ENCODE assay signal across 21 cellular contexts in genomic region chr9:6479959-6480358, GRCh38.
DNase-seq lines count a peak whose midpoint lies in the region; ATAC-seq, FAIRE-seq and TF ChIP-seq lines count a peak whose summit lies in the region.
"Had no signal": no experiment of that assay in that cellular context is flagged by ENCODE, and none has a peak within 500 bp of the region (broad histone marks: within the 10 kb centered on the region; RNA-seq: fewer than 3 reads in every experiment).

No MANE protein-coding gene starts in this region.

- in situ Hi-C loops in HepG2 (cut with HindIII; ENCODE audit: extremely low pct_ligation_motif_present, low pct_unique_long_range_greater_than_20kb) = no loop called here

- no peak for TF ChIP-seq RAD21 in HepG2 (CRISPR knock-in tag; IDR thresholded peaks at IDR 0.05)

- H3K4me3 ChIP-seq in HepG2 (replicated peaks in 1 of 3; ENCODE audit: insufficient read depth in 1 of 3, low read depth in 2 of 3, low read length in 3 of 3) = no peak overlapping the region
- H3K4me3 ChIP-seq in right lobe of liver = no peak overlapping the region
- H3K4me3 ChIP-seq: BLaER1, GM23338 had no signal

- no peak overlapping the region for H2AFZ ChIP-seq in HepG2 (ENCODE audit: low read length)
- H2AFZ ChIP-seq: GM23338 had no signal

- H3K9me3 ChIP-seq in HepG2 (ENCODE audit: low read length) (no peaks in the 10 kb centered on the region), right lobe of liver (no peaks in the 10 kb centered on the region)
- H3K9me3 ChIP-seq: BLaER1, Caco-2 had no signal

- 47% methylated on average over 2 of the region's 2 CpGs for WGBS in HepG2 (ENCODE audit: low lambda C conversion rate)
- WGBS in right lobe of liver (ENCODE audit: insufficient coverage, low coverage, low lambda C conversion rate, missing lambda C conversion rate) = 61% methylated on average over 2 of the region's 2 CpGs

- BruUV-seq in HepG2 (replicated peaks; lab: Mats Ljungman, UMichigan) = no TSS peak

- DNase-seq in HepG2 (ENCODE audit: low spot score) (no peak), right lobe of liver (no peak), HuH-7 (ENCODE audit: low spot score) (peak; percentile 3), left colon (no peak), substantia nigra (lab: John Stamatoyannopoulos, UW) (no peak), NCI-H2227 (lab: John Stamatoyannopoulos, UW; ENCODE audit: unreplicated experiment) (no peak), DMS79 (lab: John Stamatoyannopoulos, UW) (no peak)
- DNase-seq: CD4-positive, CD25-positive, alpha-beta regulatory T cell; CD8-positive, alpha-beta T cell; DMS53; DND-41; H9 had no signal

- no peak overlapping the region for H3K4me2 ChIP-seq in HepG2 (ENCODE audit: low read depth, low read length)
- H3K4me2 ChIP-seq: BLaER1, GM23338 had no signal

- TF ChIP-seq EP300 in HepG2 (IDR thresholded peaks at IDR 0.05; ENCODE audit: low read depth in 2 of 2, low read length in 2 of 2) = no peak
- TF ChIP-seq EP300 in HepG2 (CRISPR knock-in tag; IDR thresholded peaks at IDR 0.05; ENCODE audit: borderline replicate concordance) = no peak

- TF ChIP-seq CTCF in HepG2 (CRISPR knock-in tag; IDR thresholded peaks at IDR 0.05) (no peak), right lobe of liver (IDR thresholded peaks at IDR 0.05) (no peak)

- TF ChIP-seq POLR2A in HepG2 (IDR thresholded peaks at IDR 0.05; ENCODE audit: insufficient read depth in 1 of 2, low read depth in 2 of 2, low read length in 2 of 2) = no peak
- TF ChIP-seq POLR2A in right lobe of liver (IDR thresholded peaks at IDR 0.05) = no peak

- POLR2A ChIA-PET in HepG2 (lab: Yijun Ruan, JAX) = no interaction called here

- H3K9ac ChIP-seq in HepG2 (ENCODE audit: insufficient read depth, low read depth, low read length) = no peak overlapping the region
- H3K9ac ChIP-seq: BLaER1 had no signal

- intact Hi-C loops in HepG2 (cut with micrococcal nuclease; ENCODE audit: unreplicated experiment) (no loop called here), right lobe of liver (cut with DNase I) (no loop called here), left colon (cut with DNase I, micrococcal nuclease) (no loop called here)

- ATAC-seq in HepG2 (no peak), right lobe of liver (no peak), left colon (peak; percentile 90), GM21367 (IDR thresholded peaks at IDR 0.05; ENCODE audit: unreplicated experiment) (no peak)
- ATAC-seq: CD8-positive, alpha-beta T cell; GM23338 had no signal

- CTCF ChIA-PET in HepG2 (lab: Yijun Ruan, JAX; ENCODE audit: low intra/inter-chr PET ratio, low total read pairs) = no interaction called here

- FAIRE-seq in HepG2 (lab: Jason Lieb, UNC) = no peak
- FAIRE-seq: A204.1, G401.6, GM12892 had no signal

- H3K27ac ChIP-seq in HepG2 (ENCODE audit: extremely low read length, insufficient read depth, low read length) = no peak overlapping the region
- no peak overlapping the region for H3K27ac ChIP-seq in right lobe of liver
- no peak overlapping the region for H3K27ac ChIP-seq in substantia nigra (ENCODE audit: low read depth, low read length, poor library complexity, severe bottlenecking)
- H3K27ac ChIP-seq: 22Rv1, BLaER1, C4-2B had no signal

- H3K79me2 ChIP-seq in HepG2 (ENCODE audit: insufficient read depth, low read length) = no peaks in the 10 kb centered on the region

- no peaks in the 10 kb centered on the region for H3K27me3 ChIP-seq in HepG2 (ENCODE audit: control insufficient read depth in 1 of 2, insufficient read depth in 2 of 2, low read length in 2 of 2)
- H3K27me3 ChIP-seq in right lobe of liver = no peaks in the 10 kb centered on the region
- H3K27me3 ChIP-seq: BLaER1 had no signal

- H3K4me1 ChIP-seq in HepG2 (ENCODE audit: insufficient read depth, low read length) (peaks cover 21% of the 10 kb centered on the region), right lobe of liver (peaks cover 0 to 28% (median 0%) of the 10 kb centered on the region in 4 donors)
- H3K4me1 ChIP-seq: BLaER1 had no signal

- peaks cover 4 to 57% of the 10 kb centered on the region in 2 experiments for H3K36me3 ChIP-seq in HepG2 (replicated peaks in 1 of 2; ENCODE audit: control insufficient read depth in 1 of 2, insufficient read depth in 2 of 2, low read length in 2 of 2)
- peaks cover 0 to 7% (median 2%) of the 10 kb centered on the region in 4 donors for H3K36me3 ChIP-seq in right lobe of liver

- no peaks in the 10 kb centered on the region for H4K20me1 ChIP-seq in HepG2 (ENCODE audit: insufficient read depth, low read length)

TF ChIP-seq in HepG2, 621 proteins besides CTCF, POLR2A, EP300 and RAD21 (continues in another document):
- TF ChIP-seq AGO1 (IDR thresholded peaks at IDR 0.05; ENCODE audit: low read depth, low read length, poor library complexity, severe bottlenecking) (no peak), HNF4A (CRISPR knock-in tag; IDR thresholded peaks at IDR 0.05) (peak; percentile 40; the same call in 1 of the 2 replicates), ZNF768 (CRISPR knock-in tag; IDR thresholded peaks at IDR 0.05) (no peak), GTF3A (CRISPR knock-in tag; conservative IDR thresholded peaks at IDR 0.05) (no peak), HBP1 (CRISPR knock-in tag; IDR thresholded peaks at IDR 0.05; ENCODE audit: low read depth) (no peak), SNAPC2 (CRISPR knock-in tag; IDR thresholded peaks at IDR 0.05) (no peak), PAXIP1 (CRISPR knock-in tag; conservative IDR thresholded peaks at IDR 0.05) (0 out of 2 replicates have a peak, but pooled peaks have one; percentile 24), ZFY (CRISPR knock-in tag; IDR thresholded peaks at IDR 0.05) (no peak), SP5 (CRISPR knock-in tag; IDR thresholded peaks at IDR 0.05; ENCODE audit: borderline replicate concordance, low read depth) (no peak), ZNF280B (CRISPR knock-in tag; IDR thresholded peaks at IDR 0.05; ENCODE audit: borderline replicate concordance) (no peak), SOX13 (IDR thresholded peaks at IDR 0.05) (no peak), SOX13 (CRISPR knock-in tag; conservative IDR thresholded peaks at IDR 0.05 in 1 of 2, IDR thresholded peaks at IDR 0.05 in 1 of 2) (peak in 1 of 2 experiments; percentile 75; a peak in 2 of 4 replicates), ATF2 (CRISPR knock-in tag; IDR thresholded peaks at IDR 0.05) (no peak)
